6 cellular contexts compared by ENCODE assay signal in the genomic region with DNA sequence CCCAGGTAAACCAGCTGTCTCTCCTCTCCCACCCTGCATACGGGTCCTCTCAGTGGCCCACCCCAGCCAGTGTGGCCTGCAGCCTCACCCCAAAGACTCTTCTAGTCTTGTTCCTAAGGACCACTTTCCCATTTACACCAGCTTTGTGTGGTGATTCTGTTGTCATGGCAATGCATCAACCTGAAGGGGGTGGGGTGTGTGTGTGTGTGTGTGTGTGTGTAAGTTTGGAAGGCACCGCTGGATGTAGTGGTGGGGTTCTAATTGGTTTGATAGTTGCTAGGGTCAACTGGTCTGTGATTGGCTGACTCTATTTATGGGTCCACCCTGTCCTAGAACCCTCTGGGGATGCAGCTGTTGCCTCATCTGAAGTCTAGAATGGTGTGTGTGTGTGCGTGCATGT.
"Had no signal": no experiment of that assay in that cellular context is flagged by ENCODE, and none has a peak within 500 bp of the region (broad histone marks: within the 10 kb centered on the region; RNA-seq: fewer than 3 reads in every experiment).

No MANE protein-coding gene starts in this region.

- H3K9me3 ChIP-seq: HAP-1 had no signal

- H3K36me3 ChIP-seq: HAP-1 had no signal

- ATAC-seq: GM23338, HCT116 had no signal

- H3K4me3 ChIP-seq: GM23338, HAP-1 had no signal

- FAIRE-seq: HTR-8/SVneo had no signal

- DNase-seq: H7, IMR-90 had no signal
